In the genomic region with DNA sequence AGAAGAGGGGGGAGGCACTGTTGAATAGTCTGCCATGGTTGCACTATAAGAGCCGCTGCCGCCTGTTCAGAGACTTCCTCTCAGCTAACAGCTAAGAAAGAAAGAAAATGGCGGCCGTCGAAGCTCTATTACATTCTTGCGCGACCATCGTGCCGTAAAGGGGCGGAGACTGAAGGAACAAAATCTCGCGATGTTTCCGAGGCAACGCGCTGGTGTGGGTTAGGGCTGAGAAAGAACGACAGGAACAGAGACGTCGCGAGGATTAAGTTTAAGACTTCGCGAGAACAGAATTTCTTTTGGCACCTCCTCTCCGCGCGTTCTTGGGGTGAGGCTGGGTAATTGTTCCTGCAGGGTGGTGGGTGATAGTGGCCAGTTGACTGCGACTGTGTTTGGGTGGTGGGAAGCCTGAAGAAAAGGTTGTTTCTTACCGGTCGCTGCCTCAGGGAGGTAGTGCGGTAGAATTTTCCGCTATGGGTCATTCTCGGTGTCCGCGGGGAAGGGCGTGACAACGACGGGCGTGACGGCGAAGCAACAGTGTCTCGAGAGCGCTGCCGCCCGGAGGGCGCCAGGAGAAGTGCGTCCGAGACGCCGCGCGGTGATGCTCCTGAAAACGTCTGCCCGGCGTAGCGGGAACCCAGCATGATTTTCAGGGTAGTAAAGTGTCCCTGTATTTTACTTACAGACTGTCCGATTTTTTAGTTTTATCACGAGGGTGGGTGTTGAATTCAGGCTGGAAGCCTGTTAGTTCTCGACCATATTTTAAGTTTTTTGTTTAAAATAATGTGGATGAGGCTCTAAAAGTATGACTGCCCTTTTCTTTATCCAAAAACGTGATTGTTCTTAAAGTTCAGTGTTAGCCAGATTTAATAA, we compare ENCODE assay signal across 8 cellular contexts. TPM values are rescaled to one million over a fixed set of nuclear protein-coding genes. Genes with fewer than 3 reads are reported as not detected.
A peak's percentile ranks its signal among the peaks of the same experiment; 100 is the strongest.
DNase-seq lines count a peak whose midpoint lies in the region; ATAC-seq and TF ChIP-seq lines count a peak whose summit lies in the region.

A gene with protein sequence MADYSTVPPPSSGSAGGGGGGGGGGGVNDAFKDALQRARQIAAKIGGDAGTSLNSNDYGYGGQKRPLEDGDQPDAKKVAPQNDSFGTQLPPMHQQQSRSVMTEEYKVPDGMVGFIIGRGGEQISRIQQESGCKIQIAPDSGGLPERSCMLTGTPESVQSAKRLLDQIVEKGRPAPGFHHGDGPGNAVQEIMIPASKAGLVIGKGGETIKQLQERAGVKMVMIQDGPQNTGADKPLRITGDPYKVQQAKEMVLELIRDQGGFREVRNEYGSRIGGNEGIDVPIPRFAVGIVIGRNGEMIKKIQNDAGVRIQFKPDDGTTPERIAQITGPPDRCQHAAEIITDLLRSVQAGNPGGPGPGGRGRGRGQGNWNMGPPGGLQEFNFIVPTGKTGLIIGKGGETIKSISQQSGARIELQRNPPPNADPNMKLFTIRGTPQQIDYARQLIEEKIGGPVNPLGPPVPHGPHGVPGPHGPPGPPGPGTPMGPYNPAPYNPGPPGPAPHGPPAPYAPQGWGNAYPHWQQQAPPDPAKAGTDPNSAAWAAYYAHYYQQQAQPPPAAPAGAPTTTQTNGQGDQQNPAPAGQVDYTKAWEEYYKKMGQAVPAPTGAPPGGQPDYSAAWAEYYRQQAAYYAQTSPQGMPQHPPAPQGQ (minus strand): TSS at position 104 of the 870 bp plus-strand sequence. CDS start 68 bp downstream, at position 36.

- POLR2A ChIA-PET in CD8-positive, alpha-beta T cell (lab: Charles Lee), result interaction anchor here (0.6 to 5.4 kb wide), 14 partner anchors 9 to 711 kb away, joined by 3 to 148 read pairs (median 6); partner anchors contain the start of genes DNAJB4, MIGA1, USP33 and ZZZ3
- POLR2A ChIA-PET in activated CD4-positive, alpha-beta memory T cell treated with anti-CD3 and anti-CD28 coated beads, Interleukin-2, amount 10 ng/mL, durations not matched to agents 7 days and 5 days (lab: Charles Lee), result interaction anchor here (0.8 to 20.5 kb wide), 25 partner anchors 8 to 672 kb away, joined by 3 to 671 read pairs (median 5); partner anchors contain the start of genes DNAJB4, IFI44, IFI44L and MIGA1

- H3K4me3 ChIP-seq in CD8-positive, alpha-beta T cell (ENCODE audit: low read depth, low read length), result peak within 1 kb of the TSS; percentile 88

- ATAC-seq in CD8-positive, alpha-beta T cell, result peak; percentile 75
- peak; percentile 81 for ATAC-seq in GM19452 (IDR thresholded peaks at IDR 0.05; ENCODE audit: unreplicated experiment)

- H3K9me3 Mint-ChIP-seq in CD8-positive, alpha-beta T cell, result no peaks in the 10 kb centered on the region
- H3K9me3 Mint-ChIP-seq in activated CD4-positive, alpha-beta memory T cell treated with anti-CD3 and anti-CD28 coated beads, Interleukin-2, amount 10 ng/mL, durations not matched to agents 7 days and 5 days, result no peaks in the 10 kb centered on the region

- H3K36me3 ChIP-seq in CD8-positive, alpha-beta T cell (ENCODE audit: insufficient read depth, low read length), result peaks cover 3% of the 10 kb centered on the region

- no peak within 1 kb of the TSS for H3K4me3 Mint-ChIP-seq in CD8-positive, alpha-beta T cell
- H3K4me3 Mint-ChIP-seq in activated CD4-positive, alpha-beta memory T cell treated with anti-CD3 and anti-CD28 coated beads, Interleukin-2, amount 10 ng/mL, durations not matched to agents 7 days and 5 days, result no peak within 1 kb of the TSS

- TF ChIP-seq CTCF in CD8-positive, alpha-beta T cell (IDR thresholded peaks at IDR 0.05), result peak; percentile 75

- peak; percentile 91 to 96 (median 93) for DNase-seq in CD8-positive, alpha-beta T cell
- peak; percentile 95 for DNase-seq in HK-2 (ENCODE audit: unreplicated experiment)
- peak; percentile 100 for DNase-seq in NCI-H82 treated with DMSO at 0.1 percent for 48 hours (lab: John Stamatoyannopoulos, UW; ENCODE audit: unreplicated experiment)
- DNase-seq in activated CD4-positive, alpha-beta memory T cell treated with anti-CD3 and anti-CD28 coated beads, Interleukin-2, amount 10 ng/mL, durations not matched to agents 7 days and 5 days, result peak; percentile 97
- peak; percentile 92 for DNase-seq in effector CD8-positive, alpha-beta T cell (lab: John Stamatoyannopoulos, UW)
- peak; percentile 99 to 100 for DNase-seq in lung microvascular endothelial cell (ENCODE audit: low read depth in 2 of 2)
- DNase-seq in stimulated activated CD4-positive, alpha-beta T cell treated with anti-CD3 and anti-CD28 coated beads, TNF-alpha, amount 100 ng/mL, for 48 hours (ENCODE audit: low read depth in 3 of 3), result peak; percentile 89 to 94 (median 90)

- H3K27ac ChIP-seq in CD8-positive, alpha-beta T cell (ENCODE audit: low read depth, low read length), result peak within 1 kb of the TSS; percentile 98

- CTCF ChIA-PET in CD8-positive, alpha-beta T cell (lab: Charles Lee), result interaction anchor here (0.9 to 1.8 kb wide), 7 partner anchors 10 to 68 kb away, joined by 3 to 14 read pairs (median 4); partner anchors contain the start of gene DNAJB4
- CTCF ChIA-PET in activated CD4-positive, alpha-beta memory T cell treated with anti-CD3 and anti-CD28 coated beads, Interleukin-2, amount 10 ng/mL, durations not matched to agents 7 days and 5 days (lab: Charles Lee), result interaction anchor here (0.7 to 2.4 kb wide), 13 partner anchors 11 to 670 kb away, joined by 3 to 27 read pairs (median 4); partner anchors contain the start of genes DNAJB4, IFI44 and IFI44L

- no peaks in the 10 kb centered on the region for H3K27me3 ChIP-seq in CD8-positive, alpha-beta T cell (ENCODE audit: insufficient read depth, low read length)

- intact Hi-C loops in CD8-positive, alpha-beta T cell (cut with DNase I, micrococcal nuclease), result loop anchor here (1.0 to 10.0 kb wide), 9 partner anchors 25 to 764 kb away; partner anchors contain the start of genes DNAJB4 (in 2 of the 2), ZZZ3 (in 2 of the 2), MIGA1 (in 1 of the 2) and PIGK (in 1 of the 2)

- peaks cover 45% of the 10 kb centered on the region for H3K4me1 Mint-ChIP-seq in CD8-positive, alpha-beta T cell (ENCODE audit: low read depth)
- H3K4me1 Mint-ChIP-seq in activated CD4-positive, alpha-beta memory T cell treated with anti-CD3 and anti-CD28 coated beads, Interleukin-2, amount 10 ng/mL, durations not matched to agents 7 days and 5 days, result peaks cover 43% of the 10 kb centered on the region

- peaks cover 46% of the 10 kb centered on the region for H3K4me1 ChIP-seq in CD8-positive, alpha-beta T cell (ENCODE audit: insufficient read depth, low read length)

- no peaks in the 10 kb centered on the region for H3K9me3 ChIP-seq in CD8-positive, alpha-beta T cell (ENCODE audit: low read length)

- H3K27ac Mint-ChIP-seq in CD8-positive, alpha-beta T cell, result no peak within 1 kb of the TSS
- no peak within 1 kb of the TSS for H3K27ac Mint-ChIP-seq in activated CD4-positive, alpha-beta memory T cell treated with anti-CD3 and anti-CD28 coated beads, Interleukin-2, amount 10 ng/mL, durations not matched to agents 7 days and 5 days

- H3K27me3 Mint-ChIP-seq in CD8-positive, alpha-beta T cell (ENCODE audit: low read depth), result no peaks in the 10 kb centered on the region
- H3K27me3 Mint-ChIP-seq in activated CD4-positive, alpha-beta memory T cell treated with anti-CD3 and anti-CD28 coated beads, Interleukin-2, amount 10 ng/mL, durations not matched to agents 7 days and 5 days, result no peaks in the 10 kb centered on the region

- peaks cover 32% of the 10 kb centered on the region for H3K36me3 Mint-ChIP-seq in CD8-positive, alpha-beta T cell
- H3K36me3 Mint-ChIP-seq in activated CD4-positive, alpha-beta memory T cell treated with anti-CD3 and anti-CD28 coated beads, Interleukin-2, amount 10 ng/mL, durations not matched to agents 7 days and 5 days (ENCODE audit: low read depth), result peaks cover 42% of the 10 kb centered on the region

RNA-seq across cellular contexts. Expression of the gene that starts here (rescaled TPM):
- 100 to 1,000 TPM; 212 to 217 TPM for total RNA-seq in CD8-positive, alpha-beta T cell
- total RNA-seq in activated CD4-positive, alpha-beta memory T cell treated with anti-CD3 and anti-CD28 coated beads, Interleukin-2, amount 10 ng/mL, durations not matched to agents 7 days and 5 days, result 100 to 1,000 TPM; 182 to 185 TPM
- total RNA-seq in lung microvascular endothelial cell, result 74.8 and 85.6 TPM in 2 replicates

Comparison
In these comparisons a context has a peak if more than half of its experiments do, and no peak if none do; other contexts are left out.
1. Peak in every context shown above with its lines: DNase-seq, ATAC-seq, H3K4me3 ChIP-seq and H3K27ac ChIP-seq.